ENCODE assay signal across 26 cellular contexts in genomic region chr3:132211896-132212295, GRCh38.
DNase-seq lines count a peak whose midpoint lies in the region; ATAC-seq, FAIRE-seq and TF ChIP-seq lines count a peak whose summit lies in the region.
"Had no signal": no experiment of that assay in that cellular context is flagged by ENCODE, and none has a peak within 500 bp of the region (broad histone marks: within the 10 kb centered on the region; RNA-seq: fewer than 3 reads in every experiment).

No MANE protein-coding gene starts in this region.

- no peaks in the 10 kb centered on the region for H3K36me3 Mint-ChIP-seq in nephron (ENCODE audit: low read depth)
- H3K36me3 Mint-ChIP-seq in Calu3 (ENCODE audit: insufficient read depth, unreplicated experiment) = no peaks in the 10 kb centered on the region
- no peaks in the 10 kb centered on the region for H3K36me3 Mint-ChIP-seq in activated CD8-positive, alpha-beta memory T cell treated with anti-CD3 and anti-CD28 coated beads, Interleukin-2, amount 10 ng/mL, durations not matched to agents 7 days and 5 days
- no peaks in the 10 kb centered on the region for H3K36me3 Mint-ChIP-seq in WTC11
- H3K36me3 Mint-ChIP-seq: activated naive CD4-positive, alpha-beta T cell treated with anti-CD3 and anti-CD28 coated beads, Interleukin-2, amount 10 ng/mL, durations not matched to agents 7 days and 5 days; CD4-positive, CD25-positive, alpha-beta regulatory T cell; type B pancreatic cell had no signal

- ATAC-seq in activated CD8-positive, alpha-beta memory T cell treated with anti-CD3 and anti-CD28 coated beads, Interleukin-2, amount 10 ng/mL, durations not matched to agents 7 days and 5 days = no peak
- ATAC-seq in WTC11 = no peak
- ATAC-seq: lower lobe of right lung, right cardiac atrium had no signal

- H3K36me3 ChIP-seq in bronchial epithelial cell (ENCODE audit: control insufficient read depth, insufficient read depth, low read length) = no peaks in the 10 kb centered on the region
- H3K36me3 ChIP-seq: brain microvascular endothelial cell, lower lobe of right lung had no signal

- peaks cover 1% of the 10 kb centered on the region for H3K27me3 ChIP-seq in bronchial epithelial cell (ENCODE audit: control insufficient read depth, insufficient read depth, low read length)
- H3K27me3 ChIP-seq: brain microvascular endothelial cell had no signal

- H3K27me3 Mint-ChIP-seq in nephron (ENCODE audit: low read depth) = no peaks in the 10 kb centered on the region
- H3K27me3 Mint-ChIP-seq in Calu3 (ENCODE audit: unreplicated experiment) = no peaks in the 10 kb centered on the region
- H3K27me3 Mint-ChIP-seq in activated CD8-positive, alpha-beta memory T cell treated with anti-CD3 and anti-CD28 coated beads, Interleukin-2, amount 10 ng/mL, durations not matched to agents 7 days and 5 days = peaks cover 16% of the 10 kb centered on the region
- peaks cover 60% of the 10 kb centered on the region for H3K27me3 Mint-ChIP-seq in WTC11 (ENCODE audit: low read depth)
- H3K27me3 Mint-ChIP-seq: activated naive CD4-positive, alpha-beta T cell treated with anti-CD3 and anti-CD28 coated beads, Interleukin-2, amount 10 ng/mL, durations not matched to agents 7 days and 5 days had no signal

- H3K27ac Mint-ChIP-seq in nephron (peak overlapping the region; percentile 75 to 94 (median 80)), Calu3 (ENCODE audit: unreplicated experiment) (no peak overlapping the region), WTC11 (no peak overlapping the region)
- H3K27ac Mint-ChIP-seq in activated CD8-positive, alpha-beta memory T cell treated with anti-CD3 and anti-CD28 coated beads, Interleukin-2, amount 10 ng/mL, durations not matched to agents 7 days and 5 days = no peak overlapping the region
- H3K27ac Mint-ChIP-seq: activated naive CD4-positive, alpha-beta T cell treated with anti-CD3 and anti-CD28 coated beads, Interleukin-2, amount 10 ng/mL, durations not matched to agents 7 days and 5 days; CD4-positive, CD25-positive, alpha-beta regulatory T cell; type B pancreatic cell had no signal

- TF ChIP-seq CTCF in bronchial epithelial cell (IDR thresholded peaks at IDR 0.05; ENCODE audit: insufficient read depth, low read length, severe bottlenecking) (no peak), nephron (IDR thresholded peaks at IDR 0.05; ENCODE audit: unreplicated experiment in 3 of 3) (no peak), Calu3 (IDR thresholded peaks at IDR 0.05; ENCODE audit: unreplicated experiment) (no peak), WTC11 (IDR thresholded peaks at IDR 0.05) (no peak)

- POLR2A ChIA-PET in WTC11 (lab: Charles Lee) = no interaction called here

- H3K4me1 Mint-ChIP-seq in nephron (peaks cover 12% of the 10 kb centered on the region), Calu3 (ENCODE audit: low read depth, unreplicated experiment) (peaks cover 12% of the 10 kb centered on the region), WTC11 (peaks cover 16% of the 10 kb centered on the region)
- no peaks in the 10 kb centered on the region for H3K4me1 Mint-ChIP-seq in activated CD8-positive, alpha-beta memory T cell treated with anti-CD3 and anti-CD28 coated beads, Interleukin-2, amount 10 ng/mL, durations not matched to agents 7 days and 5 days
- H3K4me1 Mint-ChIP-seq: activated naive CD4-positive, alpha-beta T cell treated with anti-CD3 and anti-CD28 coated beads, Interleukin-2, amount 10 ng/mL, durations not matched to agents 7 days and 5 days; CD4-positive, CD25-positive, alpha-beta regulatory T cell; neural crest cell had no signal

- CTCF ChIA-PET in Calu3 (lab: Charles Lee) (interaction anchor here (0.6 to 3.1 kb wide), 4 partner anchors 17 to 182 kb away, joined by 4 to 26 read pairs (median 10); no protein-coding TSS in a partner anchor), WTC11 (lab: Charles Lee) (interaction anchor here (1.0 to 2.9 kb wide), 4 partner anchors 9 to 178 kb away, joined by 3 to 38 read pairs (median 36); partner anchors contain the start of gene CPNE4)
- CTCF ChIA-PET in activated CD8-positive, alpha-beta memory T cell treated with anti-CD3 and anti-CD28 coated beads, Interleukin-2, amount 10 ng/mL, durations not matched to agents 7 days and 5 days (lab: Charles Lee) = interaction anchor here (1.6 kb wide), 1 partner anchor 187 kb away, joined by 4 read pairs; no protein-coding TSS in a partner anchor

- H3K9me3 Mint-ChIP-seq in nephron = no peaks in the 10 kb centered on the region
- H3K9me3 Mint-ChIP-seq in Calu3 (ENCODE audit: low read depth, unreplicated experiment) = no peaks in the 10 kb centered on the region
- no peaks in the 10 kb centered on the region for H3K9me3 Mint-ChIP-seq in activated CD8-positive, alpha-beta memory T cell treated with anti-CD3 and anti-CD28 coated beads, Interleukin-2, amount 10 ng/mL, durations not matched to agents 7 days and 5 days (ENCODE audit: low read depth)
- H3K9me3 Mint-ChIP-seq in WTC11 = no peaks in the 10 kb centered on the region
- H3K9me3 Mint-ChIP-seq: activated naive CD4-positive, alpha-beta T cell treated with anti-CD3 and anti-CD28 coated beads, Interleukin-2, amount 10 ng/mL, durations not matched to agents 7 days and 5 days; neural crest cell; type B pancreatic cell had no signal

- DNase-seq in COLO829 (ENCODE audit: low spot score) = peak; percentile 62
- DNase-seq in NCI-H226 = peak; percentile 32
- DNase-seq in bronchial epithelial cell (ENCODE audit: low read depth) = peak; percentile 38
- DNase-seq in Calu3 = no peak
- DNase-seq in activated CD8-positive, alpha-beta memory T cell treated with anti-CD3 and anti-CD28 coated beads, Interleukin-2, amount 10 ng/mL, durations not matched to agents 7 days and 5 days = no peak
- no peak for DNase-seq in WTC11 (ENCODE audit: low spot score)
- DNase-seq: activated CD8-positive, alpha-beta memory T cell treated with anti-CD3 and anti-CD28 coated beads, Interleukin-2, amount 50 U/mL, for 4 hours; activated naive CD4-positive, alpha-beta T cell treated with anti-CD3 and anti-CD28 coated beads, Interleukin-2, amount 10 ng/mL, durations not matched to agents 7 days and 5 days; amniotic stem cell; brain microvascular endothelial cell; CD4-positive, CD25-positive, alpha-beta regulatory T cell; effector CD4-positive, alpha-beta T cell; head of caudate nucleus; lower lobe of right lung; NCI-H1092 treated with DMSO at 0.1 percent for 48 hours; NCI-H2029; NCI-H345; NCI-H774; OCI-M1; posterior cingulate gyrus; right cardiac atrium; stimulated activated CD4-positive, alpha-beta T cell treated with anti-CD3 and anti-CD28 coated beads, Interleukin-2, amount 100 ng/mL, for 48 hours had no signal

- no peak overlapping the region for H3K4me3 ChIP-seq in bronchial epithelial cell (ENCODE audit: low read depth, low read length)
- H3K4me3 ChIP-seq: lower lobe of right lung had no signal

- FAIRE-seq in bronchial epithelial cell (lab: Jason Lieb, UNC) = no peak
- FAIRE-seq: keratinocyte had no signal

- H3K4me3 Mint-ChIP-seq in nephron (no peak overlapping the region), Calu3 (ENCODE audit: low read depth, unreplicated experiment) (no peak overlapping the region), WTC11 (no peak overlapping the region)
- no peak overlapping the region for H3K4me3 Mint-ChIP-seq in activated CD8-positive, alpha-beta memory T cell treated with anti-CD3 and anti-CD28 coated beads, Interleukin-2, amount 10 ng/mL, durations not matched to agents 7 days and 5 days
- H3K4me3 Mint-ChIP-seq: activated naive CD4-positive, alpha-beta T cell treated with anti-CD3 and anti-CD28 coated beads, Interleukin-2, amount 10 ng/mL, durations not matched to agents 7 days and 5 days; CD4-positive, CD25-positive, alpha-beta regulatory T cell; neural crest cell; type B pancreatic cell had no signal

- intact Hi-C loops in Calu3 (cut with micrococcal nuclease; ENCODE audit: unreplicated experiment) = loop anchor here (1.0 to 5.0 kb wide), 3 partner anchors 32 to 1180 kb away; no protein-coding TSS in a partner anchor

- no TSS peak for BruUV-seq in Calu3 (replicated peaks; lab: Mats Ljungman, UMichigan)

TF ChIP-seq in WTC11, 78 proteins besides CTCF, POLR2A, EP300 and RAD21:
- TF ChIP-seq ZNF423 (CRISPR knock-in tag; IDR thresholded peaks at IDR 0.05) (no peak), ETV6 (CRISPR knock-in tag; IDR thresholded peaks at IDR 0.05) (no peak), ELF4 (CRISPR knock-in tag; IDR thresholded peaks at IDR 0.05; ENCODE audit: low read depth) (no peak), NFATC4 (CRISPR knock-in tag; IDR thresholded peaks at IDR 0.05) (no peak), GABPB1 (CRISPR knock-in tag; IDR thresholded peaks at IDR 0.05) (no peak), ARID4B (CRISPR knock-in tag; IDR thresholded peaks at IDR 0.05; ENCODE audit: borderline replicate concordance) (no peak)

Comparison
In these comparisons a context has a peak if more than half of its experiments do, and no peak if none do; other contexts are left out.
1. DNase-seq: peak in COLO829 (single experiment), NCI-H226 (single experiment) and bronchial epithelial cell (single experiment); none in Calu3 (single experiment), activated CD8-positive, alpha-beta memory T cell treated with anti-CD3 and anti-CD28 coated beads, Interleukin-2, amount 10 ng/mL, durations not matched to agents 7 days and 5 days (single experiment) and WTC11 (single experiment).
2. H3K27ac Mint-ChIP-seq: peak in nephron (3 of 3); none in Calu3 (single experiment), activated CD8-positive, alpha-beta memory T cell treated with anti-CD3 and anti-CD28 coated beads, Interleukin-2, amount 10 ng/mL, durations not matched to agents 7 days and 5 days (single experiment) and WTC11 (single experiment).